In the genomic region with DNA sequence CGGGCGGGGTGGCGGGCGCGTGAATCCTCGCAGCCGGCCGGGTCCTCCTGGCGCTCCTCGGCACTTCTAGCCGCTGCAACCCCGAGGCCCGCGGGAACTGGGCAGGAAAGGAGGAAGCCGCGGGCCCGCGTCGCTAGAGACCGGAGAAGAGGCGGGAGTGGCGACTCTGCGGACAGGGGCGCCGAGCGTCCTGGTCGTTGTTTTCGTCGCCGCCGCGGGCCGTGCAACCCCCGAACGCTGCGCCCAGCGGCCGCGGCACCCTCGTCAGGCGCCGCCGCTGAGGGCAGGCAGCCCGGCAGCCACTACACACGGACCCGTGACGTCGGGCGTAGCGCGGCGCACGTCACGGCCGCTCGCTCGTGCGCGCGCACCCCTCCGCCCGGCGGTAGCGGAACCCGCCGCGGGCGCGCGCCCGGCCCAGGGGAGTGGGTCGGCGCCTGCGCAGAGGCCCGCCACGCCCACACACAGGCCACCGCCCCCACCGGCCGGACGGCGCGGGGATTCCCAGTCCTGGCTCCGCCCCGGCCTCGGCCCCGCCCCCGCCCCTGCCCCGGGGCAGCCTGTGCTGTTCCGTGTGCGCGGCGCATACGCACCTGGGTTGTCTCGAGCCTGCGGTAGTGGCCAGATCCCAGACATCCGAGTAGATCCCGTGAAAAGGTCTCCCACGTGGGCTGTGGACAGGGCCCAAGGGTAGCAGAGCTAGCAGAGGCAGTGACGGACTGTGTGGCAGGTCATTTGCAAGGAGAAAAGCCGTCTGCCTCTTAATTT, we compare ENCODE assay signal across 1 cellular context.
TF ChIP-seq lines count a peak whose summit lies in the region.

A gene with protein sequence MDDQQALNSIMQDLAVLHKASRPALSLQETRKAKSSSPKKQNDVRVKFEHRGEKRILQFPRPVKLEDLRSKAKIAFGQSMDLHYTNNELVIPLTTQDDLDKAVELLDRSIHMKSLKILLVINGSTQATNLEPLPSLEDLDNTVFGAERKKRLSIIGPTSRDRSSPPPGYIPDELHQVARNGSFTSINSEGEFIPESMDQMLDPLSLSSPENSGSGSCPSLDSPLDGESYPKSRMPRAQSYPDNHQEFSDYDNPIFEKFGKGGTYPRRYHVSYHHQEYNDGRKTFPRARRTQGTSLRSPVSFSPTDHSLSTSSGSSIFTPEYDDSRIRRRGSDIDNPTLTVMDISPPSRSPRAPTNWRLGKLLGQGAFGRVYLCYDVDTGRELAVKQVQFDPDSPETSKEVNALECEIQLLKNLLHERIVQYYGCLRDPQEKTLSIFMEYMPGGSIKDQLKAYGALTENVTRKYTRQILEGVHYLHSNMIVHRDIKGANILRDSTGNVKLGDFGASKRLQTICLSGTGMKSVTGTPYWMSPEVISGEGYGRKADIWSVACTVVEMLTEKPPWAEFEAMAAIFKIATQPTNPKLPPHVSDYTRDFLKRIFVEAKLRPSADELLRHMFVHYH (minus strand): TSS at position 321 of the 768 bp plus-strand sequence. CDS start 44,846 bp downstream, outside the sequence.

TF ChIP-seq in HepG2, 621 proteins besides CTCF, POLR2A, EP300 and RAD21 (continued from another document and continues in another):
- TF ChIP-seq, protein P1, sequence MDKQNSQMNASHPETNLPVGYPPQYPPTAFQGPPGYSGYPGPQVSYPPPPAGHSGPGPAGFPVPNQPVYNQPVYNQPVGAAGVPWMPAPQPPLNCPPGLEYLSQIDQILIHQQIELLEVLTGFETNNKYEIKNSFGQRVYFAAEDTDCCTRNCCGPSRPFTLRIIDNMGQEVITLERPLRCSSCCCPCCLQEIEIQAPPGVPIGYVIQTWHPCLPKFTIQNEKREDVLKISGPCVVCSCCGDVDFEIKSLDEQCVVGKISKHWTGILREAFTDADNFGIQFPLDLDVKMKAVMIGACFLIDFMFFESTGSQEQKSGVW (CRISPR knock-in tag; IDR thresholded peaks at IDR 0.05; ENCODE audit: borderline replicate concordance) = peak; percentile 73; the same call in 1 of the 2 replicates
- TF ChIP-seq, protein P2, sequence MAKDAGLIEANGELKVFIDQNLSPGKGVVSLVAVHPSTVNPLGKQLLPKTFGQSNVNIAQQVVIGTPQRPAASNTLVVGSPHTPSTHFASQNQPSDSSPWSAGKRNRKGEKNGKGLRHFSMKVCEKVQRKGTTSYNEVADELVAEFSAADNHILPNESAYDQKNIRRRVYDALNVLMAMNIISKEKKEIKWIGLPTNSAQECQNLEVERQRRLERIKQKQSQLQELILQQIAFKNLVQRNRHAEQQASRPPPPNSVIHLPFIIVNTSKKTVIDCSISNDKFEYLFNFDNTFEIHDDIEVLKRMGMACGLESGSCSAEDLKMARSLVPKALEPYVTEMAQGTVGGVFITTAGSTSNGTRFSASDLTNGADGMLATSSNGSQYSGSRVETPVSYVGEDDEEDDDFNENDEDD (CRISPR knock-in tag; IDR thresholded peaks at IDR 0.05; ENCODE audit: borderline replicate concordance) = peak; percentile 44; the same call in 1 of the 2 replicates
- TF ChIP-seq BCL6 (CRISPR knock-in tag; IDR thresholded peaks at IDR 0.05) (peak; percentile 9; the same call in 1 of the 2 replicates), PITX1 (CRISPR knock-in tag; IDR thresholded peaks at IDR 0.05) (no peak), NFKB2 (CRISPR knock-in tag; IDR thresholded peaks at IDR 0.05; ENCODE audit: borderline replicate concordance) (peak; percentile 32; the same call in 1 of the 2 replicates), ZNF737 (CRISPR knock-in tag; IDR thresholded peaks at IDR 0.05; ENCODE audit: borderline replicate concordance) (no peak), RBFOX2 (IDR thresholded peaks at IDR 0.05; ENCODE audit: low read depth, low read length) (peak; percentile 98), ZNF501 (CRISPR knock-in tag; IDR thresholded peaks at IDR 0.05) (0 out of 2 replicates have a peak, but pooled peaks have one; percentile 19), ZFP36L2 (CRISPR knock-in tag; IDR thresholded peaks at IDR 0.05) (0 out of 2 replicates have a peak, but pooled peaks have one; percentile 70), NR1H2 (CRISPR knock-in tag; IDR thresholded peaks at IDR 0.05; ENCODE audit: borderline replicate concordance, low read depth) (peak; percentile 83; the same call in 1 of the 2 replicates), ZNF230 (CRISPR knock-in tag; IDR thresholded peaks at IDR 0.05) (peak; percentile 49), IRF2 (CRISPR knock-in tag; IDR thresholded peaks at IDR 0.05) (no peak), ZNF33B (CRISPR knock-in tag; IDR thresholded peaks at IDR 0.05) (peak; percentile 27; the same call in 1 of the 2 replicates), NKX3-1 (CRISPR knock-in tag; IDR thresholded peaks at IDR 0.05) (0 out of 2 replicates have a peak, but pooled peaks have one; percentile 10), ZNF776 (CRISPR knock-in tag; IDR thresholded peaks at IDR 0.05) (peak; percentile 73; the same call in 1 of the 2 replicates), YEATS4 (CRISPR knock-in tag; IDR thresholded peaks at IDR 0.05; ENCODE audit: borderline replicate concordance) (peak; percentile 80; the same call in 1 of the 2 replicates), XRCC5 (optimal IDR thresholded peaks at IDR 0.05; ENCODE audit: low read length) (no peak), MAFG (CRISPR knock-in tag; IDR thresholded peaks at IDR 0.05) (no peak; the same call in 1 of the 2 replicates), PAWR (CRISPR knock-in tag; IDR thresholded peaks at IDR 0.05; ENCODE audit: borderline replicate concordance) (peak; percentile 49; the same call in 1 of the 2 replicates), ZNF564 (CRISPR knock-in tag; IDR thresholded peaks at IDR 0.05) (no peak; the same call in 1 of the 2 replicates), RXRA (CRISPR knock-in tag; IDR thresholded peaks at IDR 0.05) (peak; percentile 8)
- TF ChIP-seq, protein P3, sequence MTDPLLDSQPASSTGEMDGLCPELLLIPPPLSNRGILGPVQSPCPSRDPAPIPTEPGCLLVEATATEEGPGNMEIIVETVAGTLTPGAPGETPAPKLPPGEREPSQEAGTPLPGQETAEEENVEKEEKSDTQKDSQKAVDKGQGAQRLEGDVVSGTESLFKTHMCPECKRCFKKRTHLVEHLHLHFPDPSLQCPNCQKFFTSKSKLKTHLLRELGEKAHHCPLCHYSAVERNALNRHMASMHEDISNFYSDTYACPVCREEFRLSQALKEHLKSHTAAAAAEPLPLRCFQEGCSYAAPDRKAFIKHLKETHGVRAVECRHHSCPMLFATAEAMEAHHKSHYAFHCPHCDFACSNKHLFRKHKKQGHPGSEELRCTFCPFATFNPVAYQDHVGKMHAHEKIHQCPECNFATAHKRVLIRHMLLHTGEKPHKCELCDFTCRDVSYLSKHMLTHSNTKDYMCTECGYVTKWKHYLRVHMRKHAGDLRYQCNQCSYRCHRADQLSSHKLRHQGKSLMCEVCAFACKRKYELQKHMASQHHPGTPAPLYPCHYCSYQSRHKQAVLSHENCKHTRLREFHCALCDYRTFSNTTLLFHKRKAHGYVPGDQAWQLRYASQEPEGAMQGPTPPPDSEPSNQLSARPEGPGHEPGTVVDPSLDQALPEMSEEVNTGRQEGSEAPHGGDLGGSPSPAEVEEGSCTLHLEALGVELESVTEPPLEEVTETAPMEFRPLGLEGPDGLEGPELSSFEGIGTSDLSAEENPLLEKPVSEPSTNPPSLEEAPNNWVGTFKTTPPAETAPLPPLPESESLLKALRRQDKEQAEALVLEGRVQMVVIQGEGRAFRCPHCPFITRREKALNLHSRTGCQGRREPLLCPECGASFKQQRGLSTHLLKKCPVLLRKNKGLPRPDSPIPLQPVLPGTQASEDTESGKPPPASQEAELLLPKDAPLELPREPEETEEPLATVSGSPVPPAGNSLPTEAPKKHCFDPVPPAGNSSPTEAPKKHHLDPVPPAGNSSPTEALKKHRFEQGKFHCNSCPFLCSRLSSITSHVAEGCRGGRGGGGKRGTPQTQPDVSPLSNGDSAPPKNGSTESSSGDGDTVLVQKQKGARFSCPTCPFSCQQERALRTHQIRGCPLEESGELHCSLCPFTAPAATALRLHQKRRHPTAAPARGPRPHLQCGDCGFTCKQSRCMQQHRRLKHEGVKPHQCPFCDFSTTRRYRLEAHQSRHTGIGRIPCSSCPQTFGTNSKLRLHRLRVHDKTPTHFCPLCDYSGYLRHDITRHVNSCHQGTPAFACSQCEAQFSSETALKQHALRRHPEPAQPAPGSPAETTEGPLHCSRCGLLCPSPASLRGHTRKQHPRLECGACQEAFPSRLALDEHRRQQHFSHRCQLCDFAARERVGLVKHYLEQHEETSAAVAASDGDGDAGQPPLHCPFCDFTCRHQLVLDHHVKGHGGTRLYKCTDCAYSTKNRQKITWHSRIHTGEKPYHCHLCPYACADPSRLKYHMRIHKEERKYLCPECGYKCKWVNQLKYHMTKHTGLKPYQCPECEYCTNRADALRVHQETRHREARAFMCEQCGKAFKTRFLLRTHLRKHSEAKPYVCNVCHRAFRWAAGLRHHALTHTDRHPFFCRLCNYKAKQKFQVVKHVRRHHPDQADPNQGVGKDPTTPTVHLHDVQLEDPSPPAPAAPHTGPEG (CRISPR knock-in tag; IDR thresholded peaks at IDR 0.05) = peak; percentile 79; the same call in 1 of the 2 replicates
- TF ChIP-seq, protein P4, sequence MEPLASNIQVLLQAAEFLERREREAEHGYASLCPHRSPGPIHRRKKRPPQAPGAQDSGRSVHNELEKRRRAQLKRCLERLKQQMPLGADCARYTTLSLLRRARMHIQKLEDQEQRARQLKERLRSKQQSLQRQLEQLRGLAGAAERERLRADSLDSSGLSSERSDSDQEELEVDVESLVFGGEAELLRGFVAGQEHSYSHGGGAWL (CRISPR knock-in tag; IDR thresholded peaks at IDR 0.05) = peak; percentile 90
- TF ChIP-seq, protein P5, sequence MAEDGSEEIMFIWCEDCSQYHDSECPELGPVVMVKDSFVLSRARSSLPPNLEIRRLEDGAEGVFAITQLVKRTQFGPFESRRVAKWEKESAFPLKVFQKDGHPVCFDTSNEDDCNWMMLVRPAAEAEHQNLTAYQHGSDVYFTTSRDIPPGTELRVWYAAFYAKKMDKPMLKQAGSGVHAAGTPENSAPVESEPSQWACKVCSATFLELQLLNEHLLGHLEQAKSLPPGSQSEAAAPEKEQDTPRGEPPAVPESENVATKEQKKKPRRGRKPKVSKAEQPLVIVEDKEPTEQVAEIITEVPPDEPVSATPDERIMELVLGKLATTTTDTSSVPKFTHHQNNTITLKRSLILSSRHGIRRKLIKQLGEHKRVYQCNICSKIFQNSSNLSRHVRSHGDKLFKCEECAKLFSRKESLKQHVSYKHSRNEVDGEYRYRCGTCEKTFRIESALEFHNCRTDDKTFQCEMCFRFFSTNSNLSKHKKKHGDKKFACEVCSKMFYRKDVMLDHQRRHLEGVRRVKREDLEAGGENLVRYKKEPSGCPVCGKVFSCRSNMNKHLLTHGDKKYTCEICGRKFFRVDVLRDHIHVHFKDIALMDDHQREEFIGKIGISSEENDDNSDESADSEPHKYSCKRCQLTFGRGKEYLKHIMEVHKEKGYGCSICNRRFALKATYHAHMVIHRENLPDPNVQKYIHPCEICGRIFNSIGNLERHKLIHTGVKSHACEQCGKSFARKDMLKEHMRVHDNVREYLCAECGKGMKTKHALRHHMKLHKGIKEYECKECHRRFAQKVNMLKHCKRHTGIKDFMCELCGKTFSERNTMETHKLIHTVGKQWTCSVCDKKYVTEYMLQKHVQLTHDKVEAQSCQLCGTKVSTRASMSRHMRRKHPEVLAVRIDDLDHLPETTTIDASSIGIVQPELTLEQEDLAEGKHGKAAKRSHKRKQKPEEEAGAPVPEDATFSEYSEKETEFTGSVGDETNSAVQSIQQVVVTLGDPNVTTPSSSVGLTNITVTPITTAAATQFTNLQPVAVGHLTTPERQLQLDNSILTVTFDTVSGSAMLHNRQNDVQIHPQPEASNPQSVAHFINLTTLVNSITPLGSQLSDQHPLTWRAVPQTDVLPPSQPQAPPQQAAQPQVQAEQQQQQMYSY (CRISPR knock-in tag; IDR thresholded peaks at IDR 0.05) = peak; percentile 19; the same call in 1 of the 2 replicates
- TF ChIP-seq, protein P6, sequence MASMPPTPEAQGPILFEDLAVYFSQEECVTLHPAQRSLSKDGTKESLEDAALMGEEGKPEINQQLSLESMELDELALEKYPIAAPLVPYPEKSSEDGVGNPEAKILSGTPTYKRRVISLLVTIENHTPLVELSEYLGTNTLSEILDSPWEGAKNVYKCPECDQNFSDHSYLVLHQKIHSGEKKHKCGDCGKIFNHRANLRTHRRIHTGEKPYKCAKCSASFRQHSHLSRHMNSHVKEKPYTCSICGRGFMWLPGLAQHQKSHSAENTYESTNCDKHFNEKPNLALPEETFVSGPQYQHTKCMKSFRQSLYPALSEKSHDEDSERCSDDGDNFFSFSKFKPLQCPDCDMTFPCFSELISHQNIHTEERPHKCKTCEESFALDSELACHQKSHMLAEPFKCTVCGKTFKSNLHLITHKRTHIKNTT (CRISPR knock-in tag; IDR thresholded peaks at IDR 0.05) = no peak
- TF ChIP-seq, protein P7, sequence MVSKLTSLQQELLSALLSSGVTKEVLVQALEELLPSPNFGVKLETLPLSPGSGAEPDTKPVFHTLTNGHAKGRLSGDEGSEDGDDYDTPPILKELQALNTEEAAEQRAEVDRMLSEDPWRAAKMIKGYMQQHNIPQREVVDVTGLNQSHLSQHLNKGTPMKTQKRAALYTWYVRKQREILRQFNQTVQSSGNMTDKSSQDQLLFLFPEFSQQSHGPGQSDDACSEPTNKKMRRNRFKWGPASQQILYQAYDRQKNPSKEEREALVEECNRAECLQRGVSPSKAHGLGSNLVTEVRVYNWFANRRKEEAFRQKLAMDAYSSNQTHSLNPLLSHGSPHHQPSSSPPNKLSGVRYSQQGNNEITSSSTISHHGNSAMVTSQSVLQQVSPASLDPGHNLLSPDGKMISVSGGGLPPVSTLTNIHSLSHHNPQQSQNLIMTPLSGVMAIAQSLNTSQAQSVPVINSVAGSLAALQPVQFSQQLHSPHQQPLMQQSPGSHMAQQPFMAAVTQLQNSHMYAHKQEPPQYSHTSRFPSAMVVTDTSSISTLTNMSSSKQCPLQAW (CRISPR knock-in tag; IDR thresholded peaks at IDR 0.05) = peak; percentile 63; the same call in 1 of the 2 replicates
- TF ChIP-seq, protein P8, sequence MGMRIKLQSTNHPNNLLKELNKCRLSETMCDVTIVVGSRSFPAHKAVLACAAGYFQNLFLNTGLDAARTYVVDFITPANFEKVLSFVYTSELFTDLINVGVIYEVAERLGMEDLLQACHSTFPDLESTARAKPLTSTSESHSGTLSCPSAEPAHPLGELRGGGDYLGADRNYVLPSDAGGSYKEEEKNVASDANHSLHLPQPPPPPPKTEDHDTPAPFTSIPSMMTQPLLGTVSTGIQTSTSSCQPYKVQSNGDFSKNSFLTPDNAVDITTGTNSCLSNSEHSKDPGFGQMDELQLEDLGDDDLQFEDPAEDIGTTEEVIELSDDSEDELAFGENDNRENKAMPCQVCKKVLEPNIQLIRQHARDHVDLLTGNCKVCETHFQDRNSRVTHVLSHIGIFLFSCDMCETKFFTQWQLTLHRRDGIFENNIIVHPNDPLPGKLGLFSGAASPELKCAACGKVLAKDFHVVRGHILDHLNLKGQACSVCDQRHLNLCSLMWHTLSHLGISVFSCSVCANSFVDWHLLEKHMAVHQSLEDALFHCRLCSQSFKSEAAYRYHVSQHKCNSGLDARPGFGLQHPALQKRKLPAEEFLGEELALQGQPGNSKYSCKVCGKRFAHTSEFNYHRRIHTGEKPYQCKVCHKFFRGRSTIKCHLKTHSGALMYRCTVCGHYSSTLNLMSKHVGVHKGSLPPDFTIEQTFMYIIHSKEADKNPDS (CRISPR knock-in tag; IDR thresholded peaks at IDR 0.05) = no peak; the same call in 1 of the 2 replicates
